ENCODE assay signal across 19 cellular contexts in the genomic region with DNA sequence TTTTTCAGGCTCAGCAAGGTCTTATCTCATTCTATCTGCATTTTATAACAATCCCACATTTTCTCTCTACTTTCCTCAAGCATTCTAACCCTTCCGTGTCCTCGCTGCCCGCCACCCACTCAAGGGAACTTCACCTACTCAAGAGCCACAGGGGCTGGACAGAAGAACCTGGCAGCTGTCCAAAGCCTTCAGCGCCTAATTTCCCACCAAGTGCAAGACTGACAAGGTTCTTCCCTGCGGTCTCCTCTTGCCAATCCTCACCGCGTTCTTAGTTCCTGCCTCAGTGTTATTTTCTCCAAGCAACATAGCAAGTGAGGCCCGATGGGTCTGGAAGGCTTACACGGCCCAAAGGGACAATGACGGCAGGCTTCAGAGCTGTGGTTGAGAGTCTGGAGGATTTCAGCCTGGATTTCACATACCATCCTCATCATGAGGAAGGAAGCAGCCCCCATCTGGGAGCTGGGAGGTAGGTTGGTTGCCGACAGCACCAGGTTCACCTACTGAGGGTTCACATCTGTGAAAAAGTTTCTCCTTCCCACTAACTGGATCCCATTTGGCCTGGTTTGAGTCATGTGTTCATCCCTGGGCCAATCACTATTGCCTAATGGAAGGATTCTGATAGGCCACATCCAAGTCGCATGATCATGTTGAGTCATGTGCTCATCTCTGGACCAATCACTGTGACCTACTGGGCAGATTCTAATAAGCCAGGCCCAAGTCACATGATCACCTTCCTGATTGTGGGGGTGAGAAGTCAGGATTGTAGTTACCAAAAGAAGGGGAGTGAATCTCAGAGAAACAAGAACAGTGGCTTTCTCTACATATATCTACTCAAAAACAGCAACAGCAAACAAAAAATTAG.
A peak's percentile ranks its signal among the peaks of the same experiment; 100 is the strongest.
DNase-seq lines count a peak whose midpoint lies in the region; ATAC-seq and TF ChIP-seq lines count a peak whose summit lies in the region.
"Had no signal": no experiment of that assay in that cellular context is flagged by ENCODE, and none has a peak within 500 bp of the region (broad histone marks: within the 10 kb centered on the region; RNA-seq: fewer than 3 reads in every experiment).

No MANE protein-coding gene starts in this region.

- no peak overlapping the region for H2AK5ac ChIP-seq in mesendoderm (ENCODE audit: low read length)

- ATAC-seq in HG03196 (IDR thresholded peaks at IDR 0.05; ENCODE audit: unreplicated experiment) = no peak
- ATAC-seq in HG03354 (IDR thresholded peaks at IDR 0.05; ENCODE audit: poor library complexity, severe bottlenecking, unreplicated experiment) = no peak
- ATAC-seq: activated T-helper 17 cell treated with anti-CD3 and anti-CD28 coated beads, Interleukin-2, amount 50 U/mL, for 72 hours; Panc1 had no signal

- H3K4me1 ChIP-seq in A673 (ENCODE audit: insufficient read depth, low read length, poor library complexity, severe bottlenecking) (peaks cover 60% of the 10 kb centered on the region), mesendoderm (ENCODE audit: control insufficient read depth, low read depth, low read length) (peaks cover 2% of the 10 kb centered on the region)

- peak overlapping the region in 1 of 5 experiments; percentile 22 for H3K4me3 Mint-ChIP-seq in brain
- H3K4me3 Mint-ChIP-seq: activated T-helper 17 cell treated with anti-CD3 and anti-CD28 coated beads, Interleukin-2, amount 50 U/mL, for 72 hours had no signal

- no peak for TF ChIP-seq RAD21 in Ishikawa (IDR thresholded peaks at IDR 0.05; ENCODE audit: low read depth)

- intact Hi-C loops in A673 (cut with micrococcal nuclease; ENCODE audit: unreplicated experiment) = no loop called here

- TF ChIP-seq EP300 in Ishikawa (IDR thresholded peaks at IDR 0.05; ENCODE audit: borderline replicate concordance) = no peak

- no peak overlapping the region for H3K4ac ChIP-seq in mesendoderm (ENCODE audit: low read depth, low read length)

- no peak overlapping the region for H3K9ac ChIP-seq in mesendoderm (ENCODE audit: low read length)

- H3K36me3 Mint-ChIP-seq in brain = no peaks in the 10 kb centered on the region

- no peaks in the 10 kb centered on the region for H3K9me3 ChIP-seq in A673 (ENCODE audit: low read depth, low read length, poor library complexity, severe bottlenecking)

- WGBS in mesendoderm (ENCODE audit: extremely low coverage, insufficient coverage, low lambda C conversion rate) = no CpG with 5 or more reads among the region's 12 CpGs

- H3K79me1 ChIP-seq in mesendoderm (ENCODE audit: low read length) = no peaks in the 10 kb centered on the region

- no TSS peak for BruUV-seq in A673 (replicated peaks; lab: Mats Ljungman, UMichigan)

- H3K27ac Mint-ChIP-seq in brain = peak overlapping the region; percentile 16 to 56 (median 23)
- H3K27ac Mint-ChIP-seq: activated T-helper 17 cell treated with anti-CD3 and anti-CD28 coated beads, Interleukin-2, amount 50 U/mL, for 72 hours had no signal

- peaks cover 0 to 5% (median 0%) of the 10 kb centered on the region in 5 experiments for H3K9me3 Mint-ChIP-seq in brain
- H3K9me3 Mint-ChIP-seq: activated T-helper 17 cell treated with anti-CD3 and anti-CD28 coated beads, Interleukin-2, amount 50 U/mL, for 72 hours had no signal

- H3K18ac ChIP-seq in mesendoderm (ENCODE audit: low read length) = no peak overlapping the region

- no peak overlapping the region for H3K23ac ChIP-seq in mesendoderm (ENCODE audit: low read length)

- no peak overlapping the region for H2BK120ac ChIP-seq in mesendoderm (ENCODE audit: low read depth, low read length)

- H3K27ac ChIP-seq in A673 (ENCODE audit: low read depth, low read length, poor library complexity, severe bottlenecking) (peak overlapping the region; percentile 52), mesendoderm (ENCODE audit: low read depth, low read length) (no peak overlapping the region)

- no peak overlapping the region for H3K4me2 ChIP-seq in mesendoderm (ENCODE audit: low read length)

- H2BK15ac ChIP-seq in mesendoderm (replicated peaks; ENCODE audit: low read depth) = no peak overlapping the region

- no peaks in the 10 kb centered on the region for H3K36me3 ChIP-seq in A673 (ENCODE audit: insufficient read depth, low read length, poor library complexity, severe bottlenecking)
- H3K36me3 ChIP-seq in mesendoderm (ENCODE audit: control insufficient read depth, insufficient read depth, low read length) = no peaks in the 10 kb centered on the region

- POLR2A ChIA-PET in A673 (lab: Charles Lee; ENCODE audit: low non-redundant PET) = no interaction called here

- no peak for TF ChIP-seq CTCF in A673 (conservative IDR thresholded peaks at IDR 0.05; ENCODE audit: low read depth, low read length)
- no peak for TF ChIP-seq CTCF in brain (conservative IDR thresholded peaks at IDR 0.05)

- H3K27me3 Mint-ChIP-seq in brain = peaks cover 8% of the 10 kb centered on the region

- no peaks in the 10 kb centered on the region for H3K27me3 ChIP-seq in A673 (replicated peaks; ENCODE audit: insufficient read depth, low read depth, low read length, poor library complexity)
- H3K27me3 ChIP-seq in mesendoderm (ENCODE audit: insufficient read depth, low read length, poor library complexity) = no peaks in the 10 kb centered on the region
- H3K27me3 ChIP-seq: dorsolateral prefrontal cortex had no signal

- no peak overlapping the region for H4K5ac ChIP-seq in mesendoderm (ENCODE audit: low read length)

- H3K79me2 ChIP-seq in mesendoderm (ENCODE audit: control insufficient read depth, insufficient read depth, low read length) = no peaks in the 10 kb centered on the region

- H3K4me3 ChIP-seq in A673 (ENCODE audit: low read depth, low read length, poor library complexity, severe bottlenecking) = no peak overlapping the region
- H3K4me3 ChIP-seq in mesendoderm (ENCODE audit: low read length) = no peak overlapping the region
- H3K4me3 ChIP-seq: dorsolateral prefrontal cortex had no signal

- no peak overlapping the region for H3K56ac ChIP-seq in mesendoderm (ENCODE audit: low read length)

- DNase-seq in A673 (ENCODE audit: low spot score) (peak; percentile 41), mesendoderm (peak; percentile 27), NCI-H2171 treated with DMSO at 0.1 percent for 48 hours (lab: John Stamatoyannopoulos, UW) (no peak)
- no peak for DNase-seq in activated CD8-positive, alpha-beta memory T cell treated with anti-CD3 and anti-CD28 coated beads, Interleukin-2, amount 50 U/mL, for 4 hours
- DNase-seq: activated CD8-positive, alpha-beta memory T cell treated with anti-CD3 and anti-CD28 coated beads for 24 hours; amygdala; Calu3; dorsolateral prefrontal cortex; hippocampal formation; NCI-H526; stimulated activated CD4-positive, alpha-beta T cell treated with anti-CD3 and anti-CD28 coated beads, Interleukin-12 subunit alpha, Interleukin-12 subunit beta, amount 100 ng/mL, for 4 hours; stimulated activated naive CD4-positive, alpha-beta T cell treated with Interleukin-2 at 50 U/mL for 16 hours; SW 1271 had no signal

- no peak overlapping the region for H4K8ac ChIP-seq in mesendoderm (ENCODE audit: low read depth, low read length)

- CTCF ChIA-PET in A673 (lab: Charles Lee) = no interaction called here

- H2BK5ac ChIP-seq in mesendoderm (ENCODE audit: low read length) = no peak overlapping the region

- H3K4me1 Mint-ChIP-seq in brain = peaks cover 38% of the 10 kb centered on the region
- H3K4me1 Mint-ChIP-seq: activated T-helper 17 cell treated with anti-CD3 and anti-CD28 coated beads, Interleukin-2, amount 50 U/mL, for 72 hours had no signal

TF ChIP-seq in Ishikawa, 13 proteins besides CTCF, POLR2A, EP300 and RAD21:
- no peak for TF ChIP-seq TAF1 (IDR thresholded peaks at IDR 0.05; ENCODE audit: low read depth)
- TF ChIP-seq, protein P1, sequence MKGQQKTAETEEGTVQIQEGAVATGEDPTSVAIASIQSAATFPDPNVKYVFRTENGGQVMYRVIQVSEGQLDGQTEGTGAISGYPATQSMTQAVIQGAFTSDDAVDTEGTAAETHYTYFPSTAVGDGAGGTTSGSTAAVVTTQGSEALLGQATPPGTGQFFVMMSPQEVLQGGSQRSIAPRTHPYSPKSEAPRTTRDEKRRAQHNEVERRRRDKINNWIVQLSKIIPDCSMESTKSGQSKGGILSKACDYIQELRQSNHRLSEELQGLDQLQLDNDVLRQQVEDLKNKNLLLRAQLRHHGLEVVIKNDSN (IDR thresholded peaks at IDR 0.05) = peak; percentile 73

Comparison
In these comparisons a context has a peak if more than half of its experiments do, and no peak if none do; other contexts are left out.
1. DNase-seq: peak in A673 (single experiment) and mesendoderm (single experiment); none in NCI-H2171 treated with DMSO at 0.1 percent for 48 hours (single experiment) and activated CD8-positive, alpha-beta memory T cell treated with anti-CD3 and anti-CD28 coated beads, Interleukin-2, amount 50 U/mL, for 4 hours (single experiment).